In the genomic region with DNA sequence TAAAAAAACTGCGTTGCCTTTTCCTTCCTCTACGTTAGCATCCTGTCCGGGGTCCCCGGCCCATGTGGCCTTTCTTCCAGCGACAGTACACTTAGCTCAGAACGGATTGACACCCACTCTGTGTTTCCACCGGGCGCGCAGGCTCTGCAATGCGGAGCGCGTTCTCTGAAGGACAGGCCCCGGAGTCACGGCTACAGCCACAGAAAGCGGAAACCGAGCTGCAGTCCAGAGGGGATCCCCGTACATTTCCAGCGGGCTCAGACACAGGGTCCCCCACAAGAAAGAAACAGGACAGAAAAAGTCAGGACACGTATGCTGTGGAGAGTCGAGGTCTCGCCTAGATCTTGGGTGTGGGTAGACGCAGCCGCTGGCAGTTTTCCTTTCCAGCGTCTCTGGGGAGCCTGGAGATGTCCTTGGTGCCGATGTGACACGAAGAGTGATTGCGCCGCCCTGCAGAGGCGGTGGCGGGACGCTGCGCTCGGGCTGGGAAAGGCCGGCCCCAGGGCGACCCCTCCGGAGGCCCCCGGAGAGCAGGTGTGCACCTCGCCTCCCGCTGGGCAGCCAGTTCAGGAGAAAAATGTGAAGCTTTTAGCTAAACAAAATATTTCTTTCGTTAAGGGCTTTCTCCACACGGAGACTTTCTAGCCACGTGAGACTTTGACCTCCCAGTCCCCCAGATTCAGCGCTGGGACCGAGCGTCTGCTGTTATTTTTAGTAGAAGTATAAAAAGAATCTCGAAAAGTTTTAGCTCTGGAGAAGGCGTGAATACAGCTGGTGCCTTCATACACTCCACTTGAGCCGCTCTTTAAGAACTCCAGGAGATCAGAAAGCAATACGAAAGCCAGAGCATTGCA, we compare ENCODE assay signal across 8 cellular contexts. TPM values are rescaled to one million over a fixed set of nuclear protein-coding genes. Genes with fewer than 3 reads are reported as not detected.
DNase-seq lines count a peak whose midpoint lies in the region; ATAC-seq and TF ChIP-seq lines count a peak whose summit lies in the region.

No MANE protein-coding gene starts in this region.

- peaks cover 36% of the 10 kb centered on the region for H3K79me2 ChIP-seq in smooth muscle cell (ENCODE audit: low read depth)

- H2AFZ ChIP-seq in smooth muscle cell (ENCODE audit: low read depth), result peak overlapping the region; percentile 77

- H3K27me3 ChIP-seq in MG63 (no peaks in the 10 kb centered on the region), ascending aorta (no peaks in the 10 kb centered on the region), smooth muscle cell (ENCODE audit: low read depth) (no peaks in the 10 kb centered on the region)

- peaks cover 0 to 24% of the 10 kb centered on the region in 2 donors for H3K4me1 ChIP-seq in ascending aorta
- H3K4me1 ChIP-seq in smooth muscle cell (ENCODE audit: low read depth), result peaks cover 49% of the 10 kb centered on the region

- H3K27ac ChIP-seq in ascending aorta, result peak overlapping the region; percentile 94 to 97
- H3K27ac ChIP-seq in smooth muscle cell (ENCODE audit: low read depth), result peak overlapping the region; percentile 42

- peaks cover 8% of the 10 kb centered on the region for H4K20me1 ChIP-seq in smooth muscle cell (ENCODE audit: low read depth)

- peak; percentile 23 for DNase-seq in AG10803 (ENCODE audit: low read depth)
- DNase-seq in MG63, result peak; percentile 43
- peak in 1 of 2 donors; percentile 78 for DNase-seq in ascending aorta (ENCODE audit: low spot score in 2 of 2)
- DNase-seq in smooth muscle cell (lab: John Stamatoyannopoulos, UW; ENCODE audit: unreplicated experiment), result no peak
- DNase-seq in NCI-H2196 treated with DMSO at 0.1 percent for 48 hours (lab: John Stamatoyannopoulos, UW; ENCODE audit: unreplicated experiment), result no peak
- DNase-seq in NCI-H2029 (lab: John Stamatoyannopoulos, UW), result no peak

- H3K9me3 ChIP-seq in MG63 (no peaks in the 10 kb centered on the region), ascending aorta (no peaks in the 10 kb centered on the region), iPS-18c (ENCODE audit: control insufficient read depth, insufficient read depth, low read length) (no peaks in the 10 kb centered on the region), smooth muscle cell (replicated peaks; ENCODE audit: low read depth) (no peaks in the 10 kb centered on the region)

- ATAC-seq in GM19035 (IDR thresholded peaks at IDR 0.05; ENCODE audit: unreplicated experiment), result peak; percentile 35

- intact Hi-C loops in ascending aorta (cut with DNase I), result loop anchor here (2.0 to 5.0 kb wide), 5 partner anchors 75 to 459 kb away; no protein-coding TSS in a partner anchor

- H3K36me3 ChIP-seq in MG63 (no peaks in the 10 kb centered on the region; the same call in 1 of the 2 replicates), ascending aorta (no peaks in the 10 kb centered on the region), smooth muscle cell (ENCODE audit: low read depth) (no peaks in the 10 kb centered on the region)

- peak overlapping the region; percentile 8 for H3K9ac ChIP-seq in smooth muscle cell (ENCODE audit: low read depth)

- peaks cover 17% of the 10 kb centered on the region for H3F3A ChIP-seq in smooth muscle cell (ENCODE audit: low read depth)

- peak overlapping the region; percentile 61 for H3K4me3 ChIP-seq in AG10803 (ENCODE audit: low read length)
- peak overlapping the region; percentile 47 for H3K4me3 ChIP-seq in MG63
- H3K4me3 ChIP-seq in ascending aorta, result peak overlapping the region; percentile 72 to 74
- peak overlapping the region; percentile 57 for H3K4me3 ChIP-seq in iPS-18c (ENCODE audit: insufficient read depth, low read depth, low read length)
- peak overlapping the region; percentile 66 for H3K4me3 ChIP-seq in smooth muscle cell

- peak overlapping the region; percentile 86 for H3K4me2 ChIP-seq in smooth muscle cell

- WGBS in smooth muscle cell (ENCODE audit: low lambda C conversion rate), result under 1% methylated on average over 49 of the region's 49 CpGs

- TF ChIP-seq CTCF in AG10803 (conservative IDR thresholded peaks at IDR 0.05; ENCODE audit: low read length) (0 out of 2 replicates have a peak, but pooled peaks have one; percentile 11), ascending aorta (IDR thresholded peaks at IDR 0.05) (peak in 1 of 3 experiments; percentile 34), smooth muscle cell (IDR thresholded peaks at IDR 0.05; ENCODE audit: borderline replicate concordance, insufficient read depth, poor library complexity, severe bottlenecking) (no peak)

RNA-seq across cellular contexts. Expression of gene ACKR3, which starts 1.3 kb away (rescaled TPM):
- total RNA-seq in MG63 (2014; rRNA removed; shearing (Covaris generic); ENCODE audit: low replicate concordance), result 15.6 and 19.0 TPM in 2 replicates
- 75.6 TPM for total RNA-seq in ascending aorta
- total RNA-seq in smooth muscle cell, result 63.0 and 72.5 TPM in 2 replicates
- 44.6 and 72.5 TPM in 2 replicates for polyA plus RNA-seq in smooth muscle cell

Comparison
In these comparisons a context has a peak if more than half of its experiments do, and no peak if none do; other contexts are left out.
1. DNase-seq: peak in AG10803 (single experiment) and MG63 (single experiment); none in smooth muscle cell (single experiment), NCI-H2196 treated with DMSO at 0.1 percent for 48 hours (single experiment) and NCI-H2029 (single experiment).
2. Peak in every context shown above with its lines, with median percentiles within 50 percentile points of each other: H3K4me3 ChIP-seq.